In genomic region chr17:50640701-50641338, GRCh38 we compare ENCODE assay signal across 9 cellular contexts. TPM values are rescaled to one million over a fixed set of nuclear protein-coding genes. Genes with fewer than 3 reads are reported as not detected.
DNase-seq lines count a peak whose midpoint lies in the region; ATAC-seq, FAIRE-seq and TF ChIP-seq lines count a peak whose summit lies in the region.
"Had no signal": no experiment of that assay in that cellular context is flagged by ENCODE, and none has a peak within 500 bp of the region (broad histone marks: within the 10 kb centered on the region; RNA-seq: fewer than 3 reads in every experiment).

No MANE protein-coding gene starts in this region.

- H3K4me3 ChIP-seq in ACC112 (ENCODE audit: low read depth, low read length): 0 out of 2 replicates have a peak overlapping the region, but pooled peaks have one; percentile 3

- no peak for FAIRE-seq in GM12892 (lab: Jason Lieb, UNC)

- no peaks in the 10 kb centered on the region for H3K27me3 Mint-ChIP-seq in chondrocyte (ENCODE audit: low read depth)

- peak; percentile 66 for DNase-seq in MV-4-11 (lab: John Stamatoyannopoulos, UW)
- no peak for DNase-seq in chondrocyte (ENCODE audit: low spot score)
- peak; percentile 59 for DNase-seq in medulla oblongata (ENCODE audit: extremely low spot score)
- DNase-seq in GM12892 (ENCODE audit: insufficient read length): no peak
- no peak for DNase-seq in superior temporal gyrus (ENCODE audit: extremely low spot score)
- DNase-seq: NCI-H774 had no signal

- H3K4me1 Mint-ChIP-seq in chondrocyte (ENCODE audit: low read depth): peaks cover 62% of the 10 kb centered on the region

- TF ChIP-seq POLR2A in GM12892 (IDR thresholded peaks at IDR 0.05; ENCODE audit: low read depth, low read length): no peak

- no peaks in the 10 kb centered on the region for H3K9me3 Mint-ChIP-seq in chondrocyte (ENCODE audit: low read depth)

- H3K27me3 ChIP-seq in ACC112 (ENCODE audit: insufficient read depth, low read length): no peaks in the 10 kb centered on the region

- H3K27ac Mint-ChIP-seq in chondrocyte (ENCODE audit: unreplicated experiment): peak overlapping the region; percentile 22

- peak overlapping the region; percentile 74 for H3K27ac ChIP-seq in ACC112 (ENCODE audit: low read depth, low read length)

- no peak for TF ChIP-seq CTCF in chondrocyte (IDR thresholded peaks at IDR 0.05)

- H2AFZ ChIP-seq in ACC112 (ENCODE audit: low read length, unreplicated experiment): no peak overlapping the region

- peaks cover 56% of the 10 kb centered on the region for H3K79me2 ChIP-seq in ACC112 (ENCODE audit: control insufficient read depth, insufficient read depth, low read length, unreplicated experiment)

- peaks cover 9% of the 10 kb centered on the region; the same call in 1 of the 2 replicates for H3K36me3 ChIP-seq in ACC112 (ENCODE audit: insufficient read depth, low read length)

- ATAC-seq in HG02970 (IDR thresholded peaks at IDR 0.05; ENCODE audit: low FRiP score, unreplicated experiment) (no peak), GM18520 (IDR thresholded peaks at IDR 0.05; ENCODE audit: unreplicated experiment) (no peak)

- H3K36me3 Mint-ChIP-seq in chondrocyte (ENCODE audit: low read depth): no peaks in the 10 kb centered on the region

- H3K4me3 Mint-ChIP-seq in chondrocyte (ENCODE audit: unreplicated experiment): no peak overlapping the region

- peaks cover 61% of the 10 kb centered on the region for H3K4me1 ChIP-seq in ACC112 (ENCODE audit: control insufficient read depth, insufficient read depth, low read length, unreplicated experiment)

RNA-seq across cellular contexts. Expression of gene ABCC3, which starts 6.1 kb away (rescaled TPM):
- 1.9 to 16.0 TPM (median 2.8 TPM) in 3 replicates for total RNA-seq in chondrocyte
- polyA plus RNA-seq in GM12892 (2012; ENCODE audit: missing spikeins): 0.89 TPM

Comparison
In these comparisons a context has a peak if more than half of its experiments do, and no peak if none do; other contexts are left out.
1. DNase-seq: peak in MV-4-11 (single experiment) and medulla oblongata (single experiment); none in chondrocyte (single experiment), GM12892 (single experiment) and superior temporal gyrus (single experiment).